ENCODE assay signal across 10 cellular contexts in genomic region chr5:157308826-157309465, GRCh38. TPM values are rescaled to one million over a fixed set of nuclear protein-coding genes. Genes with fewer than 3 reads are reported as not detected.
DNase-seq lines count a peak whose midpoint lies in the region; ATAC-seq and TF ChIP-seq lines count a peak whose summit lies in the region.
"Had no signal": no experiment of that assay in that cellular context is flagged by ENCODE, and none has a peak within 500 bp of the region (broad histone marks: within the 10 kb centered on the region; RNA-seq: fewer than 3 reads in every experiment).

No MANE protein-coding gene starts in this region.

- ATAC-seq in GM18519 (IDR thresholded peaks at IDR 0.05; ENCODE audit: low FRiP score, unreplicated experiment) = peak; percentile 56
- ATAC-seq in GM21717 (IDR thresholded peaks at IDR 0.05; ENCODE audit: unreplicated experiment) = no peak
- ATAC-seq in HG02571 (IDR thresholded peaks at IDR 0.05; ENCODE audit: unreplicated experiment) = no peak

- DNase-seq in AG09319 (ENCODE audit: extremely low read depth, low read depth) (no peak), LHCN-M2 (ENCODE audit: low read depth) (peak; percentile 56), MG63 (no peak), UCSD-AML1 (lab: John Stamatoyannopoulos, UW; ENCODE audit: unreplicated experiment) (no peak)
- DNase-seq in effector CD8-positive, alpha-beta T cell (lab: John Stamatoyannopoulos, UW) = peak; percentile 8
- DNase-seq: heart left ventricle, MM.1S had no signal

- H3K9me3 ChIP-seq in MG63 = no peaks in the 10 kb centered on the region
- H3K9me3 ChIP-seq: heart left ventricle had no signal

- no peak overlapping the region for H3K4me3 ChIP-seq in MG63
- H3K4me3 ChIP-seq: heart left ventricle had no signal

- peak; percentile 2 for TF ChIP-seq CTCF in AG09319 (IDR thresholded peaks at IDR 0.05; ENCODE audit: low read depth, low read length)

- H3K27me3 ChIP-seq in MG63 = no peaks in the 10 kb centered on the region
- H3K27me3 ChIP-seq: heart left ventricle had no signal

- no peaks in the 10 kb centered on the region for H3K36me3 ChIP-seq in MG63

RNA-seq across cellular contexts. Expression of gene CYFIP2, which starts 43.0 kb away (rescaled TPM):
- 6.1 and 9.9 TPM in 2 replicates for total RNA-seq in LHCN-M2 (2014; rRNA removed)
- 6.3 TPM for polyA plus RNA-seq in LHCN-M2 (2012)
- total RNA-seq in MG63 (2014; rRNA removed; shearing (Covaris generic); ENCODE audit: low replicate concordance) = 4.4 and 5.0 TPM in 2 replicates

Comparison
In these comparisons a context has a peak if more than half of its experiments do, and no peak if none do; other contexts are left out.
1. DNase-seq: peak in LHCN-M2 (single experiment) and effector CD8-positive, alpha-beta T cell (single experiment); none in AG09319 (single experiment), MG63 (single experiment) and UCSD-AML1 (single experiment).